ENCODE assay signal across 10 cellular contexts in the genomic region with DNA sequence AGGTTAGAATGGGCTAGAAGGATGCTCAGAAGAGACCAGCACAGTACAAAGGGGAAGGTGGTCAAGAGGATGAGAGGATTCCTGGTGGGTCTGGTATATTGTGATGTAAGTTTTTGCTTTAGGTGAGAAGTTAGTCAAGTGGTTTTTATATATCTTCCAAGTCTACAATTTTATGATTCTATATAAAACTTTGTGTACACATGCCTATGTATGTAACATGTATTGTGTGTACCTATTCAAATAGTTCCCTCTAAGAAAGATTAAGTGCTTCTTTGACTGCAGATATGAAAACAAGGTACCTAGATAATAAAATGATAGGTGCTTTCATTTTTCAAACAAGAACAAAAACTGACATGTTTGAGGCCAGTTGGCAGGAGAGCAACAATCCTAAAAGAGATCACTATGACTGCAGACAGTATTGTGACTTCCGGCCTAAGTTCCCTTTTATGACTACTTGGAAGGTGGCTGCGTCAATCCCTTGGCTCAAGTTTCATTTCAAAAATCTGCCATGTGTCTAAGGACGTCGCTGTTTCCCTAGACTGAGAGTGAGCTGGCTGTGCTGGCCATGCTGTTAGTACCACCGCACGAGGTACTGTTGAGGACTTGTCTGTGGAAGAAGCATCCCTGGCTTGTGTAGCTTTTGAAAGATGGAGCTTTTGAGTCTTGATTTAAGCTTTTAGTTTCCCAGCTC.
A peak's percentile ranks its signal among the peaks of the same experiment; 100 is the strongest.
DNase-seq lines count a peak whose midpoint lies in the region; ATAC-seq and TF ChIP-seq lines count a peak whose summit lies in the region.
"Had no signal": no experiment of that assay in that cellular context is flagged by ENCODE, and none has a peak within 500 bp of the region (broad histone marks: within the 10 kb centered on the region; RNA-seq: fewer than 3 reads in every experiment).

No MANE protein-coding gene starts in this region.

- peak; percentile 43 for DNase-seq in activated naive CD4-positive, alpha-beta T cell treated with anti-CD3 and anti-CD28 coated beads for 36 hours
- no peak for DNase-seq in activated naive CD4-positive, alpha-beta T cell treated with anti-CD3 and anti-CD28 coated beads, Interleukin-2, amount 50 U/mL, for 16 hours
- no peak for DNase-seq in activated T-helper 2 cell treated with anti-CD3 and anti-CD28 coated beads, Interferon-gamma antibody, Interleukin-2, Interleukin-4, amounts not matched to agents 10 μg/mL and 5 μg/mL and 100 μg/mL, durations not matched to agents 14 hours and 24 hours and 36 hours (ENCODE audit: low spot score)
- no peak for DNase-seq in nephron progenitor cell
- DNase-seq in retina: no peak
- no peak for DNase-seq in NAMALWA (ENCODE audit: low spot score)

- H3K4me3 Mint-ChIP-seq in activated naive CD4-positive, alpha-beta T cell treated with anti-CD3 and anti-CD28 coated beads for 36 hours: no peak overlapping the region
- H3K4me3 Mint-ChIP-seq in activated T-helper 2 cell treated with anti-CD3 and anti-CD28 coated beads, Interferon-gamma antibody, Interleukin-2, Interleukin-4, amounts not matched to agents 10 μg/mL and 5 μg/mL and 100 μg/mL, durations not matched to agents 14 hours and 24 hours and 36 hours (ENCODE audit: low read depth): no peak overlapping the region
- H3K4me3 Mint-ChIP-seq in nephron progenitor cell: no peak overlapping the region
- H3K4me3 Mint-ChIP-seq: stimulated activated naive CD8-positive, alpha-beta T cell treated with anti-CD3 and anti-CD28 coated beads, Interleukin-15, Interleukin-2, amounts not matched to agents 100 ng/mL and 50 ng/mL, for 24 hours; T-cell had no signal

- no peak for TF ChIP-seq CTCF in nephron progenitor cell (IDR thresholded peaks at IDR 0.05)

- CTCF ChIA-PET in activated naive CD4-positive, alpha-beta T cell treated with anti-CD3 and anti-CD28 coated beads for 36 hours (lab: Charles Lee): no interaction called here

- intact Hi-C loops in activated naive CD4-positive, alpha-beta T cell treated with anti-CD3 and anti-CD28 coated beads for 36 hours (cut with micrococcal nuclease): loop anchor here (1.0 kb wide), 1 partner anchor 21 kb away; no protein-coding TSS in a partner anchor
- intact Hi-C loops in activated T-helper 2 cell treated with anti-CD3 and anti-CD28 coated beads, Interferon-gamma antibody, Interleukin-2, Interleukin-4, amounts not matched to agents 10 μg/mL and 5 μg/mL and 100 μg/mL, durations not matched to agents 14 hours and 24 hours and 36 hours (cut with micrococcal nuclease): no loop called here

- peak; percentile 92 for ATAC-seq in HG03175 (IDR thresholded peaks at IDR 0.05; ENCODE audit: unreplicated experiment)
- no peak for ATAC-seq in HG02870 (IDR thresholded peaks at IDR 0.05; ENCODE audit: unreplicated experiment)

- H3K36me3 Mint-ChIP-seq in activated naive CD4-positive, alpha-beta T cell treated with anti-CD3 and anti-CD28 coated beads for 36 hours (ENCODE audit: low read depth): no peaks in the 10 kb centered on the region
- no peaks in the 10 kb centered on the region for H3K36me3 Mint-ChIP-seq in activated T-helper 2 cell treated with anti-CD3 and anti-CD28 coated beads, Interferon-gamma antibody, Interleukin-2, Interleukin-4, amounts not matched to agents 10 μg/mL and 5 μg/mL and 100 μg/mL, durations not matched to agents 14 hours and 24 hours and 36 hours (ENCODE audit: low read depth)
- H3K36me3 Mint-ChIP-seq in nephron progenitor cell (ENCODE audit: low read depth): peaks cover 37% of the 10 kb centered on the region
- H3K36me3 Mint-ChIP-seq: T-cell had no signal

- peaks cover 9% of the 10 kb centered on the region for H3K4me1 Mint-ChIP-seq in activated naive CD4-positive, alpha-beta T cell treated with anti-CD3 and anti-CD28 coated beads for 36 hours (ENCODE audit: low read depth)
- peaks cover 11% of the 10 kb centered on the region for H3K4me1 Mint-ChIP-seq in activated T-helper 2 cell treated with anti-CD3 and anti-CD28 coated beads, Interferon-gamma antibody, Interleukin-2, Interleukin-4, amounts not matched to agents 10 μg/mL and 5 μg/mL and 100 μg/mL, durations not matched to agents 14 hours and 24 hours and 36 hours (ENCODE audit: low read depth)
- peaks cover 24% of the 10 kb centered on the region for H3K4me1 Mint-ChIP-seq in nephron progenitor cell

- H3K27ac Mint-ChIP-seq in activated naive CD4-positive, alpha-beta T cell treated with anti-CD3 and anti-CD28 coated beads for 36 hours: no peak overlapping the region
- H3K27ac Mint-ChIP-seq in activated T-helper 2 cell treated with anti-CD3 and anti-CD28 coated beads, Interferon-gamma antibody, Interleukin-2, Interleukin-4, amounts not matched to agents 10 μg/mL and 5 μg/mL and 100 μg/mL, durations not matched to agents 14 hours and 24 hours and 36 hours: peak overlapping the region; percentile 6
- H3K27ac Mint-ChIP-seq in nephron progenitor cell: peak overlapping the region; percentile 54
- H3K27ac Mint-ChIP-seq: stimulated activated naive CD8-positive, alpha-beta T cell treated with anti-CD3 and anti-CD28 coated beads, Interleukin-15, Interleukin-2, amounts not matched to agents 100 ng/mL and 50 ng/mL, for 24 hours; T-cell had no signal

- no peaks in the 10 kb centered on the region for H3K9me3 Mint-ChIP-seq in activated naive CD4-positive, alpha-beta T cell treated with anti-CD3 and anti-CD28 coated beads for 36 hours
- H3K9me3 Mint-ChIP-seq in activated T-helper 2 cell treated with anti-CD3 and anti-CD28 coated beads, Interferon-gamma antibody, Interleukin-2, Interleukin-4, amounts not matched to agents 10 μg/mL and 5 μg/mL and 100 μg/mL, durations not matched to agents 14 hours and 24 hours and 36 hours: no peaks in the 10 kb centered on the region
- H3K9me3 Mint-ChIP-seq in nephron progenitor cell: no peaks in the 10 kb centered on the region
- H3K9me3 Mint-ChIP-seq: stimulated activated naive CD8-positive, alpha-beta T cell treated with anti-CD3 and anti-CD28 coated beads, Interleukin-15, Interleukin-2, amounts not matched to agents 100 ng/mL and 50 ng/mL, for 24 hours; T-cell had no signal

- H3K27me3 Mint-ChIP-seq in activated naive CD4-positive, alpha-beta T cell treated with anti-CD3 and anti-CD28 coated beads for 36 hours (ENCODE audit: low read depth): no peaks in the 10 kb centered on the region
- H3K27me3 Mint-ChIP-seq in activated T-helper 2 cell treated with anti-CD3 and anti-CD28 coated beads, Interferon-gamma antibody, Interleukin-2, Interleukin-4, amounts not matched to agents 10 μg/mL and 5 μg/mL and 100 μg/mL, durations not matched to agents 14 hours and 24 hours and 36 hours (ENCODE audit: low read depth): no peaks in the 10 kb centered on the region
- H3K27me3 Mint-ChIP-seq in nephron progenitor cell (ENCODE audit: low read depth, poor library complexity): no peaks in the 10 kb centered on the region
- H3K27me3 Mint-ChIP-seq: stimulated activated naive CD8-positive, alpha-beta T cell treated with anti-CD3 and anti-CD28 coated beads, Interleukin-15, Interleukin-2, amounts not matched to agents 100 ng/mL and 50 ng/mL, for 24 hours; T-cell had no signal
